In the genomic region with DNA sequence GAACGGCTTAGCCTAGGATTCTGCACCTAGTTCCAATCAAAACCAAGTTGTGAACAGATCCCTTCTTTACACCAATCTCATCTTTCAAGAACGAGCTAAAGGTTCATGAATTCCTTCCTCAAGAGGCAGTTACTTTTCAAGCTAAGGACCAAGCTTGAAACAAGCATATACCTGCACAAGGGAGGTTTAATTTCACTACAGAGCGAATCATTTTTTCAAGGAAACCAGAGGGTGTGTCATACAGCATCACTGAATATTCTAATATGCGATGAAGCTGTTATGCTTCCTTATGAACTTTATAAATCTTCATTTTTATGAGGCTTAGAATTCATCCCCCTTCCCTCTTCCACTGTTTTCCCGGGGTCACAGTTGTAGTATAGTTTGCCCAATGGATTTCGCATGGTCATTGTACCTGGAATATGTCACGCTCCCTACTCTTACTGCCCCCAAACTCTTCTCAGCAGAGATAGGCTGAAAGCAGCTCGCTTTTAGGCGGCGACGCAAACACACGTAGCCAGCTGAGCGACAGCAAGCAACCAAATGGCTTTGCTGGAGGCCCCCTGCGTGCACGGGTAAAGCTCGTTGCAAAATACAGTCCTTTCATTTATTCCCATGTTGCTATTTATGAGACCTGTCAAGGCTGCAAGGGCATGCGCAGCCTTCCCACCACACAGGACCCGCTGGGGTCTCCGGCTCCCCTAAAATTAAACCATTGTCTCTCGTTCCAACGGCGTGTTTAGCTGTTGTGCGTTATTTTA, we compare ENCODE assay signal across 1 cellular context.
A peak's percentile ranks its signal among the peaks of the same experiment; 100 is the strongest.
TF ChIP-seq lines count a peak whose summit lies in the region.

No MANE protein-coding gene starts in this region.

TF ChIP-seq in HEK293, 187 proteins besides CTCF, POLR2A, EP300 and RAD21 (continued from another document and continues in another):
- TF ChIP-seq, protein P1, sequence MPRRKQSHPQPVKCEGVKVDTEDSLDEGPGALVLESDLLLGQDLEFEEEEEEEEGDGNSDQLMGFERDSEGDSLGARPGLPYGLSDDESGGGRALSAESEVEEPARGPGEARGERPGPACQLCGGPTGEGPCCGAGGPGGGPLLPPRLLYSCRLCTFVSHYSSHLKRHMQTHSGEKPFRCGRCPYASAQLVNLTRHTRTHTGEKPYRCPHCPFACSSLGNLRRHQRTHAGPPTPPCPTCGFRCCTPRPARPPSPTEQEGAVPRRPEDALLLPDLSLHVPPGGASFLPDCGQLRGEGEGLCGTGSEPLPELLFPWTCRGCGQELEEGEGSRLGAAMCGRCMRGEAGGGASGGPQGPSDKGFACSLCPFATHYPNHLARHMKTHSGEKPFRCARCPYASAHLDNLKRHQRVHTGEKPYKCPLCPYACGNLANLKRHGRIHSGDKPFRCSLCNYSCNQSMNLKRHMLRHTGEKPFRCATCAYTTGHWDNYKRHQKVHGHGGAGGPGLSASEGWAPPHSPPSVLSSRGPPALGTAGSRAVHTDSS (tag by site-specific recombination; IDR thresholded peaks at IDR 0.05), result no peak
- TF ChIP-seq ZNF366 (tag by site-specific recombination; conservative IDR thresholded peaks at IDR 0.05) (no peak; the same call in 1 of the 2 replicates), WT1 (tag by site-specific recombination; IDR thresholded peaks at IDR 0.05) (no peak), SP7 (tag by site-specific recombination; IDR thresholded peaks at IDR 0.05) (peak; percentile 21; the same call in 1 of the 2 replicates), BCL11B (tag by site-specific recombination; IDR thresholded peaks at IDR 0.05; ENCODE audit: low read depth) (no peak), ZFP37 (tag by site-specific recombination; IDR thresholded peaks at IDR 0.05) (0 out of 2 replicates have a peak, but pooled peaks have one; percentile 16), ZNF10 (tag by site-specific recombination; IDR thresholded peaks at IDR 0.05) (no peak), ZNF830 (tag by site-specific recombination; IDR thresholded peaks at IDR 0.05; ENCODE audit: low read depth) (no peak), PRDM6 (tag by site-specific recombination; IDR thresholded peaks at IDR 0.05) (no peak), ZNF354C (tag by site-specific recombination; IDR thresholded peaks at IDR 0.05; ENCODE audit: borderline replicate concordance, low read depth) (no peak), ZNF621 (tag by site-specific recombination; IDR thresholded peaks at IDR 0.05) (no peak), ZNF518A (tag by site-specific recombination; conservative IDR thresholded peaks at IDR 0.05; ENCODE audit: low read depth) (no peak), ZNF274 (IDR thresholded peaks at IDR 0.05; ENCODE audit: low read length) (no peak), ZNF274 (tag by site-specific recombination; IDR thresholded peaks at IDR 0.05; ENCODE audit: borderline replicate concordance) (no peak), ZEB2 (tag by site-specific recombination; IDR thresholded peaks at IDR 0.05) (no peak; the same call in 1 of the 2 replicates), GFI1B (tag by site-specific recombination; IDR thresholded peaks at IDR 0.05) (no peak), KLF10 (tag by site-specific recombination; IDR thresholded peaks at IDR 0.05) (0 out of 2 replicates have a peak, but pooled peaks have one; percentile 50), ZNF623 (tag by site-specific recombination; IDR thresholded peaks at IDR 0.05) (no peak), ZNF248 (tag by site-specific recombination; IDR thresholded peaks at IDR 0.05) (no peak), GLI4 (tag by site-specific recombination; IDR thresholded peaks at IDR 0.05) (no peak), ZNF292 (tag by site-specific recombination; IDR thresholded peaks at IDR 0.05; ENCODE audit: borderline replicate concordance, low read depth) (no peak), ZNF558 (tag by site-specific recombination; IDR thresholded peaks at IDR 0.05) (no peak), ZNF777 (tag by site-specific recombination; IDR thresholded peaks at IDR 0.05; ENCODE audit: borderline replicate concordance) (no peak), ZBTB11 (tag by site-specific recombination; conservative IDR thresholded peaks at IDR 0.05; ENCODE audit: low read depth) (no peak; the same call in 1 of the 2 replicates), ZNF701 (tag by site-specific recombination; IDR thresholded peaks at IDR 0.05) (no peak), ZNF114 (tag by site-specific recombination; IDR thresholded peaks at IDR 0.05) (no peak), ZNF433 (tag by site-specific recombination; IDR thresholded peaks at IDR 0.05; ENCODE audit: low read depth) (no peak), KLF17 (tag by site-specific recombination; IDR thresholded peaks at IDR 0.05) (peak; percentile 9; the same call in 1 of the 2 replicates), KLF9 (tag by site-specific recombination; IDR thresholded peaks at IDR 0.05; ENCODE audit: low read depth) (no peak), ZNF658 (tag by site-specific recombination; IDR thresholded peaks at IDR 0.05) (no peak), ZNF549 (tag by site-specific recombination; IDR thresholded peaks at IDR 0.05) (no peak), GLIS1 (tag by site-specific recombination; IDR thresholded peaks at IDR 0.05) (peak; percentile 93), ZNF138 (tag by site-specific recombination; IDR thresholded peaks at IDR 0.05; ENCODE audit: borderline replicate concordance) (no peak)
- TF ChIP-seq, protein P2, sequence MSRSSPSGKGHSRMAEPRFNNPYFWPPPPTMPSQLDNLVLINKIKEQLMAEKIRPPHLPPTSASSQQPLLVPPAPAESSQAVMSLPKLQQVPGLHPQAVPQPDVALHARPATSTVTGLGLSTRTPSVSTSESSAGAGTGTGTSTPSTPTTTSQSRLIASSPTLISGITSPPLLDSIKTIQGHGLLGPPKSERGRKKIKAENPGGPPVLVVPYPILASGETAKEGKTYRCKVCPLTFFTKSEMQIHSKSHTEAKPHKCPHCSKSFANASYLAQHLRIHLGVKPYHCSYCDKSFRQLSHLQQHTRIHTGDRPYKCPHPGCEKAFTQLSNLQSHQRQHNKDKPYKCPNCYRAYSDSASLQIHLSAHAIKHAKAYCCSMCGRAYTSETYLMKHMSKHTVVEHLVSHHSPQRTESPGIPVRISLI (tag by site-specific recombination; IDR thresholded peaks at IDR 0.05), result no peak
- TF ChIP-seq, protein P3, sequence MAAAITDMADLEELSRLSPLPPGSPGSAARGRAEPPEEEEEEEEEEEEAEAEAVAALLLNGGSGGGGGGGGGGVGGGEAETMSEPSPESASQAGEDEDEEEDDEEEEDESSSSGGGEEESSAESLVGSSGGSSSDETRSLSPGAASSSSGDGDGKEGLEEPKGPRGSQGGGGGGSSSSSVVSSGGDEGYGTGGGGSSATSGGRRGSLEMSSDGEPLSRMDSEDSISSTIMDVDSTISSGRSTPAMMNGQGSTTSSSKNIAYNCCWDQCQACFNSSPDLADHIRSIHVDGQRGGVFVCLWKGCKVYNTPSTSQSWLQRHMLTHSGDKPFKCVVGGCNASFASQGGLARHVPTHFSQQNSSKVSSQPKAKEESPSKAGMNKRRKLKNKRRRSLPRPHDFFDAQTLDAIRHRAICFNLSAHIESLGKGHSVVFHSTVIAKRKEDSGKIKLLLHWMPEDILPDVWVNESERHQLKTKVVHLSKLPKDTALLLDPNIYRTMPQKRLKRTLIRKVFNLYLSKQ (tag by site-specific recombination; IDR thresholded peaks at IDR 0.05; ENCODE audit: borderline replicate concordance), result no peak
- TF ChIP-seq, protein P4, sequence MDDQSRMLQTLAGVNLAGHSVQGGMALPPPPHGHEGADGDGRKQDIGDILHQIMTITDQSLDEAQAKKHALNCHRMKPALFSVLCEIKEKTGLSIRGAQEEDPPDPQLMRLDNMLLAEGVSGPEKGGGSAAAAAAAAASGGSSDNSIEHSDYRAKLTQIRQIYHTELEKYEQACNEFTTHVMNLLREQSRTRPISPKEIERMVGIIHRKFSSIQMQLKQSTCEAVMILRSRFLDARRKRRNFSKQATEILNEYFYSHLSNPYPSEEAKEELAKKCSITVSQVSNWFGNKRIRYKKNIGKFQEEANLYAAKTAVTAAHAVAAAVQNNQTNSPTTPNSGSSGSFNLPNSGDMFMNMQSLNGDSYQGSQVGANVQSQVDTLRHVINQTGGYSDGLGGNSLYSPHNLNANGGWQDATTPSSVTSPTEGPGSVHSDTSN (CRISPR knock-in tag; IDR thresholded peaks at IDR 0.05), result no peak
- TF ChIP-seq, protein P5, sequence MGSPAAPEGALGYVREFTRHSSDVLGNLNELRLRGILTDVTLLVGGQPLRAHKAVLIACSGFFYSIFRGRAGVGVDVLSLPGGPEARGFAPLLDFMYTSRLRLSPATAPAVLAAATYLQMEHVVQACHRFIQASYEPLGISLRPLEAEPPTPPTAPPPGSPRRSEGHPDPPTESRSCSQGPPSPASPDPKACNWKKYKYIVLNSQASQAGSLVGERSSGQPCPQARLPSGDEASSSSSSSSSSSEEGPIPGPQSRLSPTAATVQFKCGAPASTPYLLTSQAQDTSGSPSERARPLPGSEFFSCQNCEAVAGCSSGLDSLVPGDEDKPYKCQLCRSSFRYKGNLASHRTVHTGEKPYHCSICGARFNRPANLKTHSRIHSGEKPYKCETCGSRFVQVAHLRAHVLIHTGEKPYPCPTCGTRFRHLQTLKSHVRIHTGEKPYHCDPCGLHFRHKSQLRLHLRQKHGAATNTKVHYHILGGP (tag by site-specific recombination; IDR thresholded peaks at IDR 0.05), result no peak
